ENCODE assay signal across 23 cellular contexts in genomic region chr12:16324300-16324699, GRCh38. TPM values are rescaled to one million over a fixed set of nuclear protein-coding genes. Genes with fewer than 3 reads are reported as not detected.
A peak's percentile ranks its signal among the peaks of the same experiment; 100 is the strongest.
DNase-seq lines count a peak whose midpoint lies in the region; ATAC-seq, FAIRE-seq and TF ChIP-seq lines count a peak whose summit lies in the region.
"Had no signal": no experiment of that assay in that cellular context is flagged by ENCODE, and none has a peak within 500 bp of the region (broad histone marks: within the 10 kb centered on the region; RNA-seq: fewer than 3 reads in every experiment).

No MANE protein-coding gene starts in this region.

- TF ChIP-seq CTCF in thyroid gland (IDR thresholded peaks at IDR 0.05): no peak

- peak; percentile 50 for ATAC-seq in left colon

- intact Hi-C loops in left colon (cut with DNase I, micrococcal nuclease) (no loop called here), thyroid gland (cut with DNase I) (no loop called here)

- H3K4me1 ChIP-seq in small intestine (ENCODE audit: control insufficient read depth in 2 of 2, insufficient read depth in 1 of 2, low read depth in 1 of 2, low read length in 1 of 2) (peaks cover 0 to 1% of the 10 kb centered on the region in 2 donors), thyroid gland (no peaks in the 10 kb centered on the region), Karpas-422 (ENCODE audit: low read length) (no peaks in the 10 kb centered on the region)
- H3K4me1 ChIP-seq: HAP-1 had no signal

- DNase-seq in NCI-H2081 (lab: John Stamatoyannopoulos, UW) (peak; percentile 29 to 84), NCI-H2081 treated with DMSO at 0.1 percent for 48 hours (lab: John Stamatoyannopoulos, UW) (no peak), NCI-H69 (lab: John Stamatoyannopoulos, UW) (peak; percentile 67), left colon (no peak), small intestine (peak; percentile 38), thyroid gland (no peak), activated gamma-delta T cell treated with Interleukin-2 at 50 U/mL for 16 hours (no peak), Karpas-422 (no peak)
- DNase-seq: 8988T; C1 segment of cervical spinal cord; CD4-positive, alpha-beta memory T cell; COR-L47; EL; GDM1; GOT3; HFFc6 had no signal

- H4K20me1 ChIP-seq in Karpas-422 (ENCODE audit: insufficient read depth, low read depth, low read length): no peaks in the 10 kb centered on the region

- H3K36me3 ChIP-seq in small intestine (ENCODE audit: control insufficient read depth in 2 of 2, insufficient read depth in 2 of 2, low read length in 2 of 2) (peaks cover 0 to 2% of the 10 kb centered on the region in 2 donors), thyroid gland (no peaks in the 10 kb centered on the region), Karpas-422 (ENCODE audit: insufficient read depth, low read length) (no peaks in the 10 kb centered on the region)
- H3K36me3 ChIP-seq: HAP-1 had no signal

- H3K9me3 ChIP-seq in small intestine (ENCODE audit: control insufficient read depth, low read depth) (no peaks in the 10 kb centered on the region), thyroid gland (no peaks in the 10 kb centered on the region), Karpas-422 (ENCODE audit: low read length) (no peaks in the 10 kb centered on the region)
- H3K9me3 ChIP-seq: HAP-1 had no signal

- no peak overlapping the region for H3K9ac ChIP-seq in Karpas-422 (ENCODE audit: low read length)

- H2AFZ ChIP-seq in Karpas-422 (ENCODE audit: low read length): no peak overlapping the region

- H3K27ac ChIP-seq in small intestine (ENCODE audit: low read depth in 1 of 2, low read length in 1 of 2): no peak overlapping the region
- H3K27ac ChIP-seq in thyroid gland: no peak overlapping the region
- no peak overlapping the region for H3K27ac ChIP-seq in Karpas-422 (ENCODE audit: low read length)

- H3K4me2 ChIP-seq in Karpas-422 (ENCODE audit: low read depth, low read length, poor library complexity, severe bottlenecking): no peak overlapping the region

- no peaks in the 10 kb centered on the region for H3K9me2 ChIP-seq in Karpas-422 (replicated peaks; ENCODE audit: insufficient read depth, low read length)

- no peak for FAIRE-seq in small intestine (lab: Jason Lieb, UNC)
- FAIRE-seq: GM12878, GM19239, H54 had no signal

- no peaks in the 10 kb centered on the region for H3K27me3 ChIP-seq in small intestine (ENCODE audit: control insufficient read depth in 2 of 2, insufficient read depth in 2 of 2, low read length in 2 of 2)
- no peaks in the 10 kb centered on the region for H3K27me3 ChIP-seq in thyroid gland
- no peaks in the 10 kb centered on the region for H3K27me3 ChIP-seq in Karpas-422 (ENCODE audit: low read length)

- 17 to 52% (median 21%) methylated on average over 5 of the region's 5 CpGs for WGBS in small intestine, 3 donors
- 81% methylated on average over 5 of the region's 5 CpGs for WGBS in thyroid gland, 2 donors

- TF ChIP-seq POLR2A in thyroid gland (IDR thresholded peaks at IDR 0.05): no peak

- H3K79me2 ChIP-seq in Karpas-422 (ENCODE audit: low read length): no peaks in the 10 kb centered on the region

- H3K4me3 ChIP-seq in small intestine (ENCODE audit: low read depth in 1 of 2, low read length in 2 of 2) (no peak overlapping the region), thyroid gland (replicated peaks in 1 of 3) (no peak overlapping the region), Karpas-422 (ENCODE audit: low read length) (no peak overlapping the region)
- H3K4me3 ChIP-seq: GM12878, HAP-1 had no signal

RNA-seq across cellular contexts. Expression of gene MGST1, which starts 23.1 kb away (rescaled TPM):
- total RNA-seq in left colon: 100 to 1,000 TPM; 333 to 354 TPM
- polyA plus RNA-seq in small intestine: 100 to 1,000 TPM in 1 of 3 donors, 10 to 100 TPM in 2; 34.7 to 290 (median 63.5) TPM
- total RNA-seq in thyroid gland: 100 to 1,000 TPM; 454 to 666 (median 594) TPM
- total RNA-seq in Karpas-422 (2014; rRNA removed; shearing (Covaris generic); ENCODE audit: low replicate concordance): not detected in 2 replicates
- polyA plus RNA-seq: CD4-positive, alpha-beta memory T cell had no signal

RNA-seq across cellular contexts. Expression of gene SLC15A5, which starts 46.8 kb away (rescaled TPM):
- total RNA-seq in left colon (not detected), thyroid gland (not detected)
- polyA plus RNA-seq in small intestine: not detected
- not detected in 2 replicates for total RNA-seq in Karpas-422 (2014; rRNA removed; shearing (Covaris generic); ENCODE audit: low replicate concordance)
- total RNA-seq: A673; Calu3; CD4-positive, alpha-beta memory T cell; GM12878; HFFc6 had no signal
- polyA plus RNA-seq: BJ; CD4-positive, alpha-beta memory T cell; GM12878 had no signal

Comparison
In these comparisons a context has a peak if more than half of its experiments do, and no peak if none do; other contexts are left out.
1. DNase-seq: peak in NCI-H2081 (2 of 2), NCI-H69 (single experiment) and small intestine (single experiment); none in NCI-H2081 treated with DMSO at 0.1 percent for 48 hours (single experiment), left colon (0 of 2), thyroid gland (0 of 2), activated gamma-delta T cell treated with Interleukin-2 at 50 U/mL for 16 hours (single experiment) and Karpas-422 (single experiment).
2. RNA of gene MGST1, which starts 23.1 kb away (total RNA-seq): 454 to 666 TPM in thyroid gland and 333 to 354 TPM in left colon; not detected in Karpas-422; every median in the first group is over 100 times any median in the second.